8 cellular contexts compared by ENCODE assay signal in genomic region chr1:160739098-160739511, GRCh38. TPM values are rescaled to one million over a fixed set of nuclear protein-coding genes. Genes with fewer than 3 reads are reported as not detected.
A peak's percentile ranks its signal among the peaks of the same experiment; 100 is the strongest.
DNase-seq lines count a peak whose midpoint lies in the region; ATAC-seq, FAIRE-seq and TF ChIP-seq lines count a peak whose summit lies in the region.

Gene SLAMF7, plus strand, starts transcription at chr1:160739247. Its CDS starts 55 bp downstream, at chr1:160739302.

- H3K27me3 Mint-ChIP-seq in CD4-positive, alpha-beta T cell: no peaks in the 10 kb centered on the region

- no peak for FAIRE-seq in urothelium cell line (lab: Jason Lieb, UNC)

- peaks cover 51 to 62% of the 10 kb centered on the region in 2 donors for H3K36me3 Mint-ChIP-seq in activated naive CD4-positive, alpha-beta T cell treated with anti-CD3 and anti-CD28 coated beads, Interleukin-2, amount 50 U/mL, for 72 hours
- H3K36me3 Mint-ChIP-seq in CD4-positive, alpha-beta T cell (ENCODE audit: low read depth): peaks cover 3% of the 10 kb centered on the region

- TF ChIP-seq CTCF in GM10248 (IDR thresholded peaks at IDR 0.05; ENCODE audit: control extremely low read depth, extremely low read depth, low read depth, missing control alignments) (no peak), GM20000 (IDR thresholded peaks at IDR 0.05; ENCODE audit: extremely low read depth, missing control alignments) (no peak)
- TF ChIP-seq CTCF in CD4-positive, alpha-beta T cell (IDR thresholded peaks at IDR 0.05): no peak

- intact Hi-C loops in CD4-positive, alpha-beta T cell (cut with DNase I, micrococcal nuclease): no loop called here

- no peaks in the 10 kb centered on the region for H3K27me3 ChIP-seq in CD4-positive, alpha-beta T cell (ENCODE audit: control insufficient read depth, insufficient read depth, low read length)

- peaks cover 11% of the 10 kb centered on the region for H3K4me1 Mint-ChIP-seq in CD4-positive, alpha-beta T cell (ENCODE audit: low read depth)

- DNase-seq in GM10248 (ENCODE audit: extremely low spot score) (peak; percentile 52), GM20000 (ENCODE audit: low spot score) (peak; percentile 60), HPDE6-E6E7 (ENCODE audit: extremely low spot score) (peak; percentile 60), urothelium cell line (ENCODE audit: low spot score) (peak; percentile 54), NCI-H2196 treated with DMSO at 0.1 percent for 48 hours (lab: John Stamatoyannopoulos, UW; ENCODE audit: unreplicated experiment) (no peak), NCI-H2107 treated with DMSO at 0.1 percent for 48 hours (lab: John Stamatoyannopoulos, UW; ENCODE audit: unreplicated experiment) (no peak)
- DNase-seq in activated naive CD4-positive, alpha-beta T cell treated with anti-CD3 and anti-CD28 coated beads, Interleukin-2, amount 50 U/mL, for 72 hours (ENCODE audit: low spot score in 2 of 2): no peak
- DNase-seq in CD4-positive, alpha-beta T cell: no peak

- POLR2A ChIA-PET in GM10248 (lab: Yijun Ruan, JAX): interaction anchor here (0.5 to 1.7 kb wide), 6 partner anchors 9 to 228 kb away, joined by 3 to 5 read pairs (median 4); no protein-coding TSS in a partner anchor
- POLR2A ChIA-PET in CD4-positive, alpha-beta T cell (lab: Charles Lee): no interaction called here

- no peak within 1 kb of the TSS for H3K27ac ChIP-seq in CD4-positive, alpha-beta T cell (ENCODE audit: low read depth, low read length)

- H3K9me3 Mint-ChIP-seq in activated naive CD4-positive, alpha-beta T cell treated with anti-CD3 and anti-CD28 coated beads, Interleukin-2, amount 50 U/mL, for 72 hours: peaks cover 24 to 25% of the 10 kb centered on the region in 2 donors
- H3K9me3 Mint-ChIP-seq in CD4-positive, alpha-beta T cell: no peaks in the 10 kb centered on the region

- peak; percentile 75 to 82 for ATAC-seq in activated naive CD4-positive, alpha-beta T cell treated with anti-CD3 and anti-CD28 coated beads, Interleukin-2, amount 50 U/mL, for 72 hours
- no peak for ATAC-seq in CD4-positive, alpha-beta T cell (ENCODE audit: poor library complexity)

- H3K4me3 Mint-ChIP-seq in CD4-positive, alpha-beta T cell: no peak within 1 kb of the TSS

- CTCF ChIA-PET in GM10248 (lab: Yijun Ruan, JAX): interaction anchor here (0.8 to 8.2 kb wide), 12 partner anchors 10 to 215 kb away, joined by 3 to 67 read pairs (median 4); partner anchors contain the start of gene CD48
- CTCF ChIA-PET in CD4-positive, alpha-beta T cell (lab: Charles Lee): interaction anchor here (1.2 to 1.4 kb wide), 3 partner anchors 12 to 38 kb away, joined by 3 to 5 read pairs (median 5); no protein-coding TSS in a partner anchor

- peaks cover 4% of the 10 kb centered on the region for H3K9me3 ChIP-seq in CD4-positive, alpha-beta T cell (ENCODE audit: control insufficient read depth, low read length)

- peak within 1 kb of the TSS; percentile 89 to 92 for H3K27ac Mint-ChIP-seq in activated naive CD4-positive, alpha-beta T cell treated with anti-CD3 and anti-CD28 coated beads, Interleukin-2, amount 50 U/mL, for 72 hours
- no peak within 1 kb of the TSS for H3K27ac Mint-ChIP-seq in CD4-positive, alpha-beta T cell

RNA-seq across cellular contexts. Expression of gene SLAMF7, which starts in this region (rescaled TPM):
- 100 to 1,000 TPM in 1 of 2 donors, 10 to 100 TPM in 1; 70.9 to 112 TPM for total RNA-seq in activated naive CD4-positive, alpha-beta T cell treated with anti-CD3 and anti-CD28 coated beads, Interleukin-2, amount 50 U/mL, for 72 hours
- total RNA-seq in CD4-positive, alpha-beta T cell: under 1 TPM; 0.69 to 0.78 TPM

Comparison
In these comparisons a context has a peak if more than half of its experiments do, and no peak if none do; other contexts are left out.
1. RNA of gene SLAMF7 (total RNA-seq): 70.9 to 112 TPM in activated naive CD4-positive, alpha-beta T cell treated with anti-CD3 and anti-CD28 coated beads, Interleukin-2, amount 50 U/mL, for 72 hours; 0.69 to 0.78 TPM in CD4-positive, alpha-beta T cell; every median in the first group is over 10 times any median in the second.
2. DNase-seq: peak in GM10248 (single experiment), GM20000 (single experiment), HPDE6-E6E7 (single experiment) and urothelium cell line (single experiment); none in activated naive CD4-positive, alpha-beta T cell treated with anti-CD3 and anti-CD28 coated beads, Interleukin-2, amount 50 U/mL, for 72 hours (0 of 2), CD4-positive, alpha-beta T cell (0 of 10), NCI-H2196 treated with DMSO at 0.1 percent for 48 hours (single experiment) and NCI-H2107 treated with DMSO at 0.1 percent for 48 hours (single experiment).